In the genomic region with DNA sequence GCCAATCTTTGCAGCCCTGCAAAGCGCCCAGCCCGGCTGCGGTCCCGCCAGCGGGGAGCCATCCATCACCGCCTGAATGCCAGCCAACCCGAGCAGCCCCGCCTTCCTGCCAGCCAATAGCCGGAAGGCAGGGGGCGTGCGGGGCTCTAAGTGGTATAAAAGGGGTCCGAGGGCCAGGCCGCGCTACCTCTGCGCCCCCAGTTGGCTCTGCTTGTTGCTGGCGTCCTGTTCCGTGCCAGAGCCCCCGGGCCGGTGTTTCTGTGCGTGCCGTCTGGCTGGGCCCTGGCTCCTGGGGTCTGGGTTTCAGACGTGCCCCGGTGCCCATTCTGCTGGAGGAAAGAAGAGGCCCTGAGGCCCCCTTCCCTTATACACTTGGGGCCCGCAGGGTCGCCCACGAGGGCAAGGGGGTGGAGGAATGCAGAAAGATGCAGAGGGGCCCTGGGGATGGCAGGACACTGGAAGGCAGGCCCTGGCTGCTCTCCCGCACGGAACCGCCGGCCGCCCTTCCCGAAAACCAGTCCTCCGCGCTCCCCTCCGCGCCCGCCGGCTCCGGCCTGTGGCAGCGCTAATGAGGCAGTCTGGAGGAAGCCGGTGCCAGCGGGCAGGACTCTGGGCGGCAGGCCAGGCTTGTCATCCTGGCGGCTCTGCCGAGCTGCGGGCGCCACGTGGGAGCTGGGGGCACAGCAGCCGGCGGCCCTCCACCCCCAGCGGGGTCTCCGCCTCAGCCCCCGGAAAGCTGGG, we compare ENCODE assay signal across 8 cellular contexts. TPM values are rescaled to one million over a fixed set of nuclear protein-coding genes. Genes with fewer than 3 reads are reported as not detected.
DNase-seq lines count a peak whose midpoint lies in the region; FAIRE-seq and TF ChIP-seq lines count a peak whose summit lies in the region.

No MANE protein-coding gene starts in this region.

- TF ChIP-seq CTCF in GM06990 (IDR thresholded peaks at IDR 0.05; ENCODE audit: insufficient read depth, low read length, poor library complexity, severe bottlenecking) (peak; percentile 16), cardiac fibroblast (IDR thresholded peaks at IDR 0.05; ENCODE audit: low read depth, low read length) (peak; percentile 21), retinal pigment epithelial cell (conservative IDR thresholded peaks at IDR 0.05; ENCODE audit: low read depth, low read length) (peak; percentile 33)

- peaks cover 2% of the 10 kb centered on the region for H3K9me3 ChIP-seq in iPS-18c (ENCODE audit: control insufficient read depth, insufficient read depth, low read length)

- no peak for TF ChIP-seq POLR2A in GM12892 (IDR thresholded peaks at IDR 0.05; ENCODE audit: low read depth, low read length)

- H3K36me3 ChIP-seq in GM06990 (ENCODE audit: control insufficient read depth, insufficient read depth, low read length), result no peaks in the 10 kb centered on the region

- DNase-seq in GM06990 (ENCODE audit: extremely low read depth, insufficient read length) (peak; percentile 61), NCI-H1694 (lab: John Stamatoyannopoulos, UW) (peak; percentile 85), T-helper 9 cell (peak; percentile 30), cardiac fibroblast (ENCODE audit: low read depth in 2 of 2) (peak; percentile 49 to 75), retinal pigment epithelial cell (ENCODE audit: low read depth) (no peak), KG1 (lab: John Stamatoyannopoulos, UW) (no peak), GM12892 (ENCODE audit: insufficient read length) (no peak)

- no peak for FAIRE-seq in GM12892 (lab: Jason Lieb, UNC)

- H3K4me3 ChIP-seq in GM06990 (replicated peaks; ENCODE audit: low read depth, low read length) (peak overlapping the region; percentile 65), cardiac fibroblast (replicated peaks in 1 of 2; ENCODE audit: low read depth in 2 of 2, low read length in 2 of 2) (peak overlapping the region; percentile 38 to 52), iPS-18c (ENCODE audit: insufficient read depth, low read depth, low read length) (peak overlapping the region; percentile 60), retinal pigment epithelial cell (ENCODE audit: low read length) (peak overlapping the region; percentile 54)

- H3K27me3 ChIP-seq in GM06990 (replicated peaks; ENCODE audit: control insufficient read depth, insufficient read depth, low read length), result no peaks in the 10 kb centered on the region; the same call in 1 of the 2 replicates

RNA-seq across cellular contexts. Expression of gene COPZ2, which starts 14.0 kb away (rescaled TPM):
- polyA plus RNA-seq in GM12892 (2012; ENCODE audit: missing spikeins), result 2.6 TPM

RNA-seq across cellular contexts. Expression of gene NFE2L1, which starts 24.6 kb away (rescaled TPM):
- polyA plus RNA-seq in GM12892 (2012; ENCODE audit: missing spikeins), result 42.1 TPM

RNA-seq across cellular contexts. Expression of gene CDK5RAP3, which starts 52.7 kb away (rescaled TPM):
- 167 TPM for polyA plus RNA-seq in GM12892 (2012; ENCODE audit: missing spikeins)

Comparison
In these comparisons a context has a peak if more than half of its experiments do, and no peak if none do; other contexts are left out.
1. DNase-seq: peak in GM06990 (single experiment), NCI-H1694 (single experiment), T-helper 9 cell (single experiment) and cardiac fibroblast (2 of 2); none in retinal pigment epithelial cell (single experiment), KG1 (single experiment) and GM12892 (single experiment).
2. Peak in every context shown above with its lines, with median percentiles within 50 percentile points of each other: H3K4me3 ChIP-seq and CTCF ChIP-seq.